ENCODE assay signal across 16 cellular contexts in the genomic region with DNA sequence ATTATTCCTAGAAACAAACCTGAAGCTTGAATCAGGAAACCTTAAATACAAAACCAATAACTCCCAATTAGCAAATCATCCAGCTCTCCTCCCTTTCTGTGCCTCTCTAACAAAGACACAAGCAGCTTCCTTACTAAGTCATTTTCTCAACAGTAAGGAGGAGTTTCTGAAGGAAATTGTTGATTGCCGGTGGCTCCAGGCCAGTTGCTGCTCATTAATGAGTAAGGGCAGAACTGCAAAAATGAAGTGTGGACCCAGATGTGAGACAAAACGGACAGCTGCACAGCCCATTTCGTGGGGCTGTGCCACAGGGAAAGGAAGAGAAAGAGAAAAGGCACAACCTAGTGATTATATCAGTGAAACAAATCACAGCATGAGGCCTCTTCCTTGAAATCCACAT. TPM values are rescaled to one million over a fixed set of nuclear protein-coding genes. Genes with fewer than 3 reads are reported as not detected.
DNase-seq lines count a peak whose midpoint lies in the region; ATAC-seq and TF ChIP-seq lines count a peak whose summit lies in the region.
"Had no signal": no experiment of that assay in that cellular context is flagged by ENCODE, and none has a peak within 500 bp of the region (broad histone marks: within the 10 kb centered on the region; RNA-seq: fewer than 3 reads in every experiment).

No MANE protein-coding gene starts in this region.

- no peaks in the 10 kb centered on the region for H4K20me1 ChIP-seq in neural progenitor cell (ENCODE audit: low read depth)

- H3K27ac ChIP-seq in iPS-20b (ENCODE audit: low read length) (no peak overlapping the region), neural progenitor cell (no peak overlapping the region)
- H3K27ac ChIP-seq: SJSA1 had no signal

- H3K4me2 ChIP-seq in neural progenitor cell, result no peak overlapping the region

- H3K27me3 ChIP-seq in iPS-20b (ENCODE audit: insufficient read depth, low read length) (no peaks in the 10 kb centered on the region), neural progenitor cell (no peaks in the 10 kb centered on the region)
- H3K27me3 ChIP-seq: SJSA1 had no signal

- DNase-seq in AG10803 (ENCODE audit: low read depth) (peak; percentile 29), NCI-H69 (lab: John Stamatoyannopoulos, UW) (peak; percentile 63), neural progenitor cell (ENCODE audit: low spot score) (peak; percentile 9), left cardiac atrium (no peak), NCI-H345 (lab: John Stamatoyannopoulos, UW) (no peak)
- no peak for DNase-seq in central memory CD4-positive, alpha-beta T cell
- DNase-seq: Caco-2, NCI-H1105 treated with DMSO at 0.1 percent for 48 hours, NCI-H187 treated with DMSO at 0.1 percent for 48 hours, NCI-H524 treated with DMSO at 0.1 percent for 48 hours, RPMI8226 had no signal

- H3K4me1 Mint-ChIP-seq in neural progenitor cell, result no peaks in the 10 kb centered on the region

- no peak overlapping the region for H3K4me3 ChIP-seq in AG10803 (ENCODE audit: low read length)
- H3K4me3 ChIP-seq in iPS-20b (ENCODE audit: low read length), result no peak overlapping the region
- H3K4me3 ChIP-seq in neural progenitor cell, result no peak overlapping the region
- H3K4me3 ChIP-seq: GM12878, SJSA1 had no signal

- H3K36me3 Mint-ChIP-seq in neural progenitor cell, result no peaks in the 10 kb centered on the region

- 0 out of 2 replicates have a peak, but pooled peaks cover 3% of the 10 kb centered on the region for H3K4me1 ChIP-seq in iPS-20b (ENCODE audit: insufficient read depth, low read length)
- no peaks in the 10 kb centered on the region for H3K4me1 ChIP-seq in neural progenitor cell
- H3K4me1 ChIP-seq: SJSA1 had no signal

- TF ChIP-seq CTCF in AG10803 (conservative IDR thresholded peaks at IDR 0.05; ENCODE audit: low read length) (no peak), neural progenitor cell (IDR thresholded peaks at IDR 0.05) (no peak)

- no peaks in the 10 kb centered on the region for H3K9me3 Mint-ChIP-seq in neural progenitor cell

- H3K27me3 Mint-ChIP-seq in neural progenitor cell (ENCODE audit: insufficient read depth, low read depth), result no peaks in the 10 kb centered on the region

- no peak overlapping the region for H3K4me3 Mint-ChIP-seq in neural progenitor cell

- H3K79me2 ChIP-seq in neural progenitor cell (ENCODE audit: low read depth), result no peaks in the 10 kb centered on the region

- no peaks in the 10 kb centered on the region for H3K36me3 ChIP-seq in iPS-20b (ENCODE audit: insufficient read depth, low read depth, low read length)
- H3K36me3 ChIP-seq in neural progenitor cell, result no peaks in the 10 kb centered on the region
- H3K36me3 ChIP-seq: SJSA1 had no signal

- H3K9me3 ChIP-seq in iPS-20b (ENCODE audit: insufficient read depth, low read depth, low read length) (no peaks in the 10 kb centered on the region; the same call in 1 of the 2 replicates), neural progenitor cell (ENCODE audit: low read depth) (no peaks in the 10 kb centered on the region)
- H3K9me3 ChIP-seq: Caco-2, SJSA1 had no signal

- peak overlapping the region; percentile 90 for H2AFZ ChIP-seq in neural progenitor cell (replicated peaks)

- 0 out of 2 replicates have a peak overlapping the region, but pooled peaks have one; percentile 17 for H3K9ac ChIP-seq in iPS-20b (ENCODE audit: low read depth, low read length)
- no peak overlapping the region for H3K9ac ChIP-seq in neural progenitor cell

- H3K27ac Mint-ChIP-seq in neural progenitor cell, result no peak overlapping the region

- ATAC-seq in left cardiac atrium (no peak), HG02973 (IDR thresholded peaks at IDR 0.05; ENCODE audit: unreplicated experiment) (no peak)
- ATAC-seq: GM12878 had no signal

- intact Hi-C loops in left cardiac atrium (cut with DNase I), result no loop called here

- H3F3A ChIP-seq in neural progenitor cell (ENCODE audit: low read depth), result no peaks in the 10 kb centered on the region

RNA-seq across cellular contexts. Expression of gene RHOBTB1, which starts 42.8 kb away (rescaled TPM):
- total RNA-seq in neural progenitor cell (ENCODE audit: low replicate concordance) (15.1 and 21.5 TPM in 2 replicates), left cardiac atrium (10 to 100 TPM in 1 of 2 donors, 1 to 10 TPM in 1; 9.5 to 14.1 TPM)
- total RNA-seq: GM12878, OCI-LY7 had no signal

Comparison
In these comparisons a context has a peak if more than half of its experiments do, and no peak if none do; other contexts are left out.
1. DNase-seq: peak in AG10803 (single experiment), NCI-H69 (single experiment) and neural progenitor cell (single experiment); none in left cardiac atrium (single experiment), NCI-H345 (single experiment) and central memory CD4-positive, alpha-beta T cell (single experiment).